ENCODE assay signal across 21 cellular contexts in the genomic region with DNA sequence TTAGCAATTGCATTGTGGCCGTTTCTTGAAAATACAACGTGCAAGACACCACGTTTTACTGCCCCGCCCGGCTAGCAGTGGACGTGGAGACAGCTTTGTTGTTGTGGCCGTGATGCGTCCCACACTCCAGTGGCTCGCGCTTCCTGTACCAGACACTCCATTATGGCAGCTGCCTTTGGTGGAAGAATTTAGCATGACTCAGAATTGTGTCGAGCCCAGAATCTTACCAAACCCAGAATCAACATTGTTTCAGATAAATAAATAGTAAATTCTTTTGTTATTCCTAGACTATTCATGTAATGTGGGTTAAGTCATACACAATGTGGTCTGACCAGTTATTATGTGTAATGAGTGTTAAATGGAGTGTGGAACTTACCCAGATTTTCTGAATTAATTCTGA. TPM values are rescaled to one million over a fixed set of nuclear protein-coding genes. Genes with fewer than 3 reads are reported as not detected.
DNase-seq lines count a peak whose midpoint lies in the region; ATAC-seq lines count a peak whose summit lies in the region.
"Had no signal": no experiment of that assay in that cellular context is flagged by ENCODE, and none has a peak within 500 bp of the region (broad histone marks: within the 10 kb centered on the region; RNA-seq: fewer than 3 reads in every experiment).

No MANE protein-coding gene starts in this region.

- POLR2A ChIA-PET in naive thymus-derived CD8-positive, alpha-beta T cell (lab: Charles Lee) = no interaction called here

- no peak overlapping the region for H3K4me3 ChIP-seq in SJSA1
- H3K4me3 ChIP-seq: A549, lower lobe of right lung, uterus had no signal

- H3K27ac ChIP-seq in SJSA1 = no peak overlapping the region; the same call in 1 of the 2 replicates
- H3K27ac ChIP-seq: A549, lower lobe of right lung, uterus had no signal

- H3K27ac Mint-ChIP-seq in naive thymus-derived CD8-positive, alpha-beta T cell = no peak overlapping the region
- H3K27ac Mint-ChIP-seq: activated CD4-positive, alpha-beta T cell treated with anti-CD3 and anti-CD28 coated beads for 36 hours; activated naive CD4-positive, alpha-beta T cell treated with anti-CD3 and anti-CD28 coated beads, Interleukin-2, amount 50 U/mL, for 24 hours; nephron progenitor cell; stimulated activated naive B cell treated with anti-CD40 and anti-IgM and Interleukin-4, amounts not matched to agents 10 μg/mL and 1 μg/mL and 100 μg/mL, for 72 hours had no signal

- H3K9me3 ChIP-seq in SJSA1 (replicated peaks) = no peaks in the 10 kb centered on the region
- H3K9me3 ChIP-seq: A549, lower lobe of right lung, uterus had no signal

- H3K27me3 ChIP-seq in SJSA1 (replicated peaks) = peaks cover 9% of the 10 kb centered on the region; the same call in 1 of the 2 replicates
- H3K27me3 ChIP-seq: uterus had no signal

- peak; percentile 28 for DNase-seq in A172 (ENCODE audit: low spot score)
- peak; percentile 41 for DNase-seq in HCEC 1CT
- peak; percentile 72 to 77 for DNase-seq in SJSA1 (ENCODE audit: low read depth in 1 of 2, low spot score in 2 of 2)
- DNase-seq in fibroblast of peridontal ligament (ENCODE audit: extremely low read depth) = peak; percentile 88
- no peak for DNase-seq in naive thymus-derived CD8-positive, alpha-beta T cell
- DNase-seq in foreskin melanocyte = no peak
- DNase-seq in NCI-H510A (lab: John Stamatoyannopoulos, UW) = no peak
- no peak for DNase-seq in cortex of kidney (lab: John Stamatoyannopoulos, UW)
- DNase-seq: activated CD4-positive, alpha-beta T cell treated with anti-CD3 and anti-CD28 coated beads for 36 hours; activated T-cell treated with anti-CD3 and anti-CD28 coated beads for 4 hours; KG1; lower lobe of right lung; NCI-H187 treated with DMSO at 0.1 percent for 48 hours; NCI-H526 treated with DMSO at 0.1 percent for 48 hours; nephron progenitor cell; right cardiac atrium; stimulated activated naive B cell treated with anti-CD40 and anti-IgM and Interleukin-4, amounts not matched to agents 10 μg/mL and 1 μg/mL and 100 μg/mL, for 72 hours; uterus had no signal

- no peak for ATAC-seq in naive thymus-derived CD8-positive, alpha-beta T cell
- ATAC-seq: A549; activated CD4-positive, alpha-beta T cell treated with anti-CD3 and anti-CD28 coated beads for 36 hours; lower lobe of right lung; right cardiac atrium; stimulated activated naive B cell treated with anti-CD40 and anti-IgM and Interleukin-4, amounts not matched to agents 10 μg/mL and 1 μg/mL and 100 μg/mL, for 72 hours had no signal

- H3K36me3 ChIP-seq in SJSA1 = no peaks in the 10 kb centered on the region
- H3K36me3 ChIP-seq: lower lobe of right lung, uterus had no signal

- no peak overlapping the region for H3K4me3 Mint-ChIP-seq in naive thymus-derived CD8-positive, alpha-beta T cell
- H3K4me3 Mint-ChIP-seq: activated CD4-positive, alpha-beta T cell treated with anti-CD3 and anti-CD28 coated beads for 36 hours; activated naive CD4-positive, alpha-beta T cell treated with anti-CD3 and anti-CD28 coated beads, Interleukin-2, amount 50 U/mL, for 24 hours; nephron progenitor cell; stimulated activated naive B cell treated with anti-CD40 and anti-IgM and Interleukin-4, amounts not matched to agents 10 μg/mL and 1 μg/mL and 100 μg/mL, for 72 hours had no signal

- H3K4me1 ChIP-seq in SJSA1 (replicated peaks) = peaks cover 16% of the 10 kb centered on the region

- H3K4me1 Mint-ChIP-seq in naive thymus-derived CD8-positive, alpha-beta T cell = peaks cover 5 to 11% (median 7%) of the 10 kb centered on the region in 4 donors

- H3K36me3 Mint-ChIP-seq in naive thymus-derived CD8-positive, alpha-beta T cell = peaks cover 0 to 14% (median 2%) of the 10 kb centered on the region in 3 donors
- H3K36me3 Mint-ChIP-seq: activated naive CD4-positive, alpha-beta T cell treated with anti-CD3 and anti-CD28 coated beads, Interleukin-2, amount 50 U/mL, for 24 hours had no signal

- no peaks in the 10 kb centered on the region for H3K9me3 Mint-ChIP-seq in naive thymus-derived CD8-positive, alpha-beta T cell
- H3K9me3 Mint-ChIP-seq: activated naive CD4-positive, alpha-beta T cell treated with anti-CD3 and anti-CD28 coated beads, Interleukin-2, amount 50 U/mL, for 24 hours; stimulated activated naive B cell treated with anti-CD40 and anti-IgM and Interleukin-4, amounts not matched to agents 10 μg/mL and 1 μg/mL and 100 μg/mL, for 72 hours had no signal

- peaks cover 0 to 8% (median 0%) of the 10 kb centered on the region in 5 donors for H3K27me3 Mint-ChIP-seq in naive thymus-derived CD8-positive, alpha-beta T cell
- H3K27me3 Mint-ChIP-seq: activated naive CD4-positive, alpha-beta T cell treated with anti-CD3 and anti-CD28 coated beads, Interleukin-2, amount 50 U/mL, for 24 hours had no signal

RNA-seq across cellular contexts. Expression of a gene that starts 25.3 kb away (rescaled TPM):
- total RNA-seq in A172 (2014; rRNA removed; shearing (Covaris generic)) = not detected in 2 replicates
- not detected in 2 replicates for total RNA-seq in SJSA1 (2014; rRNA removed; shearing (Covaris generic))
- total RNA-seq in naive thymus-derived CD8-positive, alpha-beta T cell = 1 to 10 TPM in 1 of 2 experiments, under 1 TPM in 1; 0.39 to 3.0 TPM
- polyA plus RNA-seq in naive thymus-derived CD8-positive, alpha-beta T cell = 1 to 10 TPM in 1 of 3 donors, not detected in 2; 3.2 TPM
- total RNA-seq: H1 had no signal
- polyA plus RNA-seq: H1 had no signal

RNA-seq across cellular contexts. Expression of a gene that starts 27.9 kb away (rescaled TPM):
- 153 and 191 TPM in 2 replicates for total RNA-seq in A172 (2014; rRNA removed; shearing (Covaris generic))
- 65.2 and 84.8 TPM in 2 replicates for total RNA-seq in SJSA1 (2014; rRNA removed; shearing (Covaris generic))
- 100 to 1,000 TPM; 148 to 153 TPM for total RNA-seq in naive thymus-derived CD8-positive, alpha-beta T cell
- polyA plus RNA-seq in naive thymus-derived CD8-positive, alpha-beta T cell = 100 to 1,000 TPM; 141 to 186 (median 155) TPM

RNA-seq across cellular contexts. Expression of a gene that starts 41.3 kb away (rescaled TPM):
- 71.6 and 90.6 TPM in 2 replicates for total RNA-seq in A172 (2014; rRNA removed; shearing (Covaris generic))
- 37.4 and 41.0 TPM in 2 replicates for total RNA-seq in SJSA1 (2014; rRNA removed; shearing (Covaris generic))
- total RNA-seq in naive thymus-derived CD8-positive, alpha-beta T cell = 100 to 1,000 TPM; 123 to 127 TPM
- 100 to 1,000 TPM; 102 to 124 (median 105) TPM for polyA plus RNA-seq in naive thymus-derived CD8-positive, alpha-beta T cell

RNA-seq across cellular contexts. Expression of a gene that starts 47.6 kb away (rescaled TPM):
- 16.8 and 23.2 TPM in 2 replicates for total RNA-seq in A172 (2014; rRNA removed; shearing (Covaris generic))
- 14.4 and 25.0 TPM in 2 replicates for total RNA-seq in SJSA1 (2014; rRNA removed; shearing (Covaris generic))
- 10 to 100 TPM; 38.7 to 40.0 TPM for total RNA-seq in naive thymus-derived CD8-positive, alpha-beta T cell
- polyA plus RNA-seq in naive thymus-derived CD8-positive, alpha-beta T cell = 10 to 100 TPM; 65.8 to 81.6 (median 75.4) TPM

Comparison
In these comparisons a context has a peak if more than half of its experiments do, and no peak if none do; other contexts are left out.
1. DNase-seq: peak in A172 (single experiment), HCEC 1CT (single experiment), SJSA1 (2 of 2) and fibroblast of peridontal ligament (single experiment); none in naive thymus-derived CD8-positive, alpha-beta T cell (0 of 10), foreskin melanocyte (single experiment), NCI-H510A (single experiment) and cortex of kidney (single experiment).